ENCODE assay signal across 8 cellular contexts in genomic region chr20:32902456-32903420, GRCh38. TPM values are rescaled to one million over a fixed set of nuclear protein-coding genes. Genes with fewer than 3 reads are reported as not detected.
DNase-seq lines count a peak whose midpoint lies in the region; ATAC-seq and TF ChIP-seq lines count a peak whose summit lies in the region.

No MANE protein-coding gene starts in this region.

- H3K36me3 ChIP-seq in RWPE2 (ENCODE audit: low read depth) = no peaks in the 10 kb centered on the region
- H3K36me3 ChIP-seq in prostate gland = no peaks in the 10 kb centered on the region
- no peaks in the 10 kb centered on the region for H3K36me3 ChIP-seq in aorta (ENCODE audit: control insufficient read depth in 1 of 2, insufficient read depth in 2 of 2, low read length in 1 of 2)

- H3K4me1 ChIP-seq in RWPE2 (ENCODE audit: insufficient read depth, poor library complexity, severe bottlenecking) = no peaks in the 10 kb centered on the region
- no peaks in the 10 kb centered on the region for H3K4me1 ChIP-seq in prostate gland (replicated peaks)
- H3K4me1 ChIP-seq in aorta (ENCODE audit: control insufficient read depth in 1 of 2, insufficient read depth in 2 of 2, low read length in 2 of 2) = no peaks in the 10 kb centered on the region

- ATAC-seq in RWPE2 (ENCODE audit: low read depth) (peak; percentile 68), aorta (ENCODE audit: low FRiP score) (peak; percentile 65)

- no peak for TF ChIP-seq POLR2A in prostate gland (IDR thresholded peaks at IDR 0.05)

- H3K9me3 ChIP-seq in RWPE2 (ENCODE audit: severe bottlenecking) = no peaks in the 10 kb centered on the region
- H3K9me3 ChIP-seq in prostate gland = no peaks in the 10 kb centered on the region
- no peaks in the 10 kb centered on the region for H3K9me3 ChIP-seq in aorta (ENCODE audit: control insufficient read depth, low read length)

- TF ChIP-seq CTCF in RWPE2 (IDR thresholded peaks at IDR 0.05; ENCODE audit: poor library complexity, severe bottlenecking) = peak; percentile 100
- TF ChIP-seq CTCF in prostate gland (IDR thresholded peaks at IDR 0.05) = peak; percentile 73 to 88 (median 84)

- intact Hi-C loops in prostate gland (cut with DNase I) = loop anchor here (5.0 kb wide), 1 partner anchor 400 kb away; no protein-coding TSS in a partner anchor
- intact Hi-C loops in aorta (cut with DNase I) = loop anchor here (2.0 to 10.0 kb wide), 2 partner anchors 392 to 396 kb away; no protein-coding TSS in a partner anchor

- WGBS in prostate gland = 66% methylated on average over 25 of the region's 25 CpGs
- WGBS in aorta, 2 donors = 69 to 73% methylated on average over 25 of the region's 25 CpGs

- H3K4me3 ChIP-seq in RWPE2 (ENCODE audit: severe bottlenecking) (no peak overlapping the region), prostate gland (no peak overlapping the region), aorta (ENCODE audit: low read length in 2 of 2) (no peak overlapping the region)

- DNase-seq in COR-L47 (lab: John Stamatoyannopoulos, UW) = peak; percentile 32
- peak; percentile 44 for DNase-seq in HT1080 (ENCODE audit: low read depth)
- DNase-seq in RWPE2 (ENCODE audit: low spot score) = peak; percentile 85
- DNase-seq in activated effector memory CD4-positive, alpha-beta T cell treated with Interleukin-2 at 50 U/mL for 16 hours = peak; percentile 48
- peak; percentile 72 for DNase-seq in germinal center (ENCODE audit: low spot score)
- DNase-seq in prostate gland (ENCODE audit: low spot score) = peak; percentile 11
- DNase-seq in aorta = peak; percentile 68 to 81
- no peak for DNase-seq in NCI-H128 (lab: John Stamatoyannopoulos, UW; ENCODE audit: unreplicated experiment)

- H3K27ac ChIP-seq in RWPE2 (ENCODE audit: poor library complexity, severe bottlenecking) (no peak overlapping the region), prostate gland (no peak overlapping the region), aorta (ENCODE audit: low read depth in 1 of 2, low read length in 2 of 2) (no peak overlapping the region)

- no peaks in the 10 kb centered on the region for H3K27me3 ChIP-seq in RWPE2 (ENCODE audit: insufficient read depth, poor library complexity, severe bottlenecking)
- no peaks in the 10 kb centered on the region for H3K27me3 ChIP-seq in prostate gland (replicated peaks; ENCODE audit: insufficient read depth)
- no peaks in the 10 kb centered on the region for H3K27me3 ChIP-seq in aorta (ENCODE audit: control insufficient read depth in 1 of 2, insufficient read depth in 2 of 2, low read length in 1 of 2)

RNA-seq across cellular contexts. Expression of gene EFCAB8, which starts 44.0 kb away (rescaled TPM):
- not detected in 2 replicates for total RNA-seq in HT1080 (2014; rRNA removed; shearing (Covaris generic))
- polyA plus RNA-seq in HT1080 (2015; cell fraction: cytosol; rRNA removed) = not detected in 2 replicates
- polyA plus RNA-seq in HT1080 (2015; cell fraction: nucleus; rRNA removed) = 0.10 TPM in 1 of 2 replicates, not detected in the other
- 1 to 10 TPM in 1 of 2 donors, under 1 TPM in 1; 0.87 to 1.8 TPM for total RNA-seq in prostate gland
- total RNA-seq in aorta = 1 to 10 TPM in 1 of 2 donors, under 1 TPM in 1; 0.81 to 1.1 TPM
- polyA plus RNA-seq in aorta = under 1 TPM in 1 of 2 donors, not detected in 1; 0.13 TPM
